ENCODE assay signal across 1 cellular context in the genomic region with DNA sequence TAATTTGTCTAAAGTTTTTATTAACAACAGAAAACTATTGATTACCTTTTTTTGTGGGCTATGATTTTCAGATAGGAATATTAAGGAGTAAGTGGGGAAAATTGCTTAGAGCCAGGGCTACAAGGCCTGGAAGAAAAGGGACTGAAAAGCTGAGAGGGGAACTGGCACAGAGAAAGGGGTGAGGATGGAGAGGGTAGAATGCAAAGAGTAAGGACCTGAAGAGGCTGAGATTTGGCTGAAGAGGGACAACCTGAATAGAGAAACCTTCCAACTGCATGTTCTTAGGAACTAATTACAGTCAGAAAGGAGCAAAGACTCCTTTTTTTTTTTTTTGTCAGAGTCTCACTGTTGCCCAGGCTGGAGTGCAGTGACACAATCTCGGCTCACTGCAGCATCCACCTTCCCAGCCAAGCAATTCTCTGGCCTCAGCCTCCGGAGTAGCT.
TF ChIP-seq lines count a peak whose summit lies in the region.

No MANE protein-coding gene starts in this region.

TF ChIP-seq in HepG2, 621 proteins besides CTCF, POLR2A, EP300 and RAD21 (continues in another document):
- no peak for TF ChIP-seq ZNF564 (CRISPR knock-in tag; IDR thresholded peaks at IDR 0.05)
- no peak for TF ChIP-seq SATB2 (CRISPR knock-in tag; IDR thresholded peaks at IDR 0.05)
- peak; percentile 5; the same call in 1 of the 2 replicates for TF ChIP-seq ZNF670 (CRISPR knock-in tag; IDR thresholded peaks at IDR 0.05; ENCODE audit: borderline replicate concordance)
- TF ChIP-seq REL (CRISPR knock-in tag; conservative IDR thresholded peaks at IDR 0.05) = 0 out of 2 replicates have a peak, but pooled peaks have one; percentile 10
- no peak for TF ChIP-seq DBP (CRISPR knock-in tag; IDR thresholded peaks at IDR 0.05; ENCODE audit: not compliant biosample characterization)
- TF ChIP-seq, protein P1, sequence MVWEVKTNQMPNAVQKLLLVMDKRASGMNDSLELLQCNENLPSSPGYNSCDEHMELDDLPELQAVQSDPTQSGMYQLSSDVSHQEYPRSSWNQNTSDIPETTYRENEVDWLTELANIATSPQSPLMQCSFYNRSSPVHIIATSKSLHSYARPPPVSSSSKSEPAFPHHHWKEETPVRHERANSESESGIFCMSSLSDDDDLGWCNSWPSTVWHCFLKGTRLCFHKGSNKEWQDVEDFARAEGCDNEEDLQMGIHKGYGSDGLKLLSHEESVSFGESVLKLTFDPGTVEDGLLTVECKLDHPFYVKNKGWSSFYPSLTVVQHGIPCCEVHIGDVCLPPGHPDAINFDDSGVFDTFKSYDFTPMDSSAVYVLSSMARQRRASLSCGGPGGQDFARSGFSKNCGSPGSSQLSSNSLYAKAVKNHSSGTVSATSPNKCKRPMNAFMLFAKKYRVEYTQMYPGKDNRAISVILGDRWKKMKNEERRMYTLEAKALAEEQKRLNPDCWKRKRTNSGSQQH (CRISPR knock-in tag; IDR thresholded peaks at IDR 0.05; ENCODE audit: low read depth) = no peak
- TF ChIP-seq ZNF3 (CRISPR knock-in tag; IDR thresholded peaks at IDR 0.05) = no peak
- no peak for TF ChIP-seq ZNF609 (CRISPR knock-in tag; IDR thresholded peaks at IDR 0.05; ENCODE audit: borderline replicate concordance)
- no peak; the same call in 1 of the 2 replicates for TF ChIP-seq HMGA1 (CRISPR knock-in tag; conservative IDR thresholded peaks at IDR 0.05)
- no peak for TF ChIP-seq ZNF879 (CRISPR knock-in tag; IDR thresholded peaks at IDR 0.05)
- no peak for TF ChIP-seq RFX3 (CRISPR knock-in tag; IDR thresholded peaks at IDR 0.05)
- 0 out of 2 replicates have a peak, but pooled peaks have one; percentile 17 for TF ChIP-seq ZNF543 (CRISPR knock-in tag; IDR thresholded peaks at IDR 0.05)
- peak; percentile 45 for TF ChIP-seq ZFY (CRISPR knock-in tag; IDR thresholded peaks at IDR 0.05)
- no peak for TF ChIP-seq ZNF33B (CRISPR knock-in tag; IDR thresholded peaks at IDR 0.05)
- TF ChIP-seq HNRNPLL (IDR thresholded peaks at IDR 0.05; ENCODE audit: low read depth, low read length, poor library complexity, severe bottlenecking) = no peak
- no peak for TF ChIP-seq HMG20A (CRISPR knock-in tag; IDR thresholded peaks at IDR 0.05; ENCODE audit: borderline replicate concordance)
- no peak for TF ChIP-seq HDAC6 (IDR thresholded peaks at IDR 0.05; ENCODE audit: low read depth, low read length)
- TF ChIP-seq RCOR2 (CRISPR knock-in tag; IDR thresholded peaks at IDR 0.05) = no peak
- TF ChIP-seq ZNF784 (CRISPR knock-in tag; IDR thresholded peaks at IDR 0.05; ENCODE audit: borderline replicate concordance) = no peak
- TF ChIP-seq, protein P2, sequence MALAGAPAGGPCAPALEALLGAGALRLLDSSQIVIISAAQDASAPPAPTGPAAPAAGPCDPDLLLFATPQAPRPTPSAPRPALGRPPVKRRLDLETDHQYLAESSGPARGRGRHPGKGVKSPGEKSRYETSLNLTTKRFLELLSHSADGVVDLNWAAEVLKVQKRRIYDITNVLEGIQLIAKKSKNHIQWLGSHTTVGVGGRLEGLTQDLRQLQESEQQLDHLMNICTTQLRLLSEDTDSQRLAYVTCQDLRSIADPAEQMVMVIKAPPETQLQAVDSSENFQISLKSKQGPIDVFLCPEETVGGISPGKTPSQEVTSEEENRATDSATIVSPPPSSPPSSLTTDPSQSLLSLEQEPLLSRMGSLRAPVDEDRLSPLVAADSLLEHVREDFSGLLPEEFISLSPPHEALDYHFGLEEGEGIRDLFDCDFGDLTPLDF (CRISPR knock-in tag; IDR thresholded peaks at IDR 0.05) = no peak
- no peak for TF ChIP-seq ZNF430 (CRISPR knock-in tag; IDR thresholded peaks at IDR 0.05)
- TF ChIP-seq NCOA2 (CRISPR knock-in tag; IDR thresholded peaks at IDR 0.05) = no peak
- TF ChIP-seq, protein P3, sequence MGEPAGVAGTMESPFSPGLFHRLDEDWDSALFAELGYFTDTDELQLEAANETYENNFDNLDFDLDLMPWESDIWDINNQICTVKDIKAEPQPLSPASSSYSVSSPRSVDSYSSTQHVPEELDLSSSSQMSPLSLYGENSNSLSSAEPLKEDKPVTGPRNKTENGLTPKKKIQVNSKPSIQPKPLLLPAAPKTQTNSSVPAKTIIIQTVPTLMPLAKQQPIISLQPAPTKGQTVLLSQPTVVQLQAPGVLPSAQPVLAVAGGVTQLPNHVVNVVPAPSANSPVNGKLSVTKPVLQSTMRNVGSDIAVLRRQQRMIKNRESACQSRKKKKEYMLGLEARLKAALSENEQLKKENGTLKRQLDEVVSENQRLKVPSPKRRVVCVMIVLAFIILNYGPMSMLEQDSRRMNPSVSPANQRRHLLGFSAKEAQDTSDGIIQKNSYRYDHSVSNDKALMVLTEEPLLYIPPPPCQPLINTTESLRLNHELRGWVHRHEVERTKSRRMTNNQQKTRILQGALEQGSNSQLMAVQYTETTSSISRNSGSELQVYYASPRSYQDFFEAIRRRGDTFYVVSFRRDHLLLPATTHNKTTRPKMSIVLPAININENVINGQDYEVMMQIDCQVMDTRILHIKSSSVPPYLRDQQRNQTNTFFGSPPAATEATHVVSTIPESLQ (CRISPR knock-in tag; conservative IDR thresholded peaks at IDR 0.05) = no peak
- no peak for TF ChIP-seq HCFC1 (IDR thresholded peaks at IDR 0.05; ENCODE audit: low read depth, low read length)
- no peak for TF ChIP-seq ZNF468 (CRISPR knock-in tag; IDR thresholded peaks at IDR 0.05)
- TF ChIP-seq KDM4B (CRISPR knock-in tag; IDR thresholded peaks at IDR 0.05) = no peak
- no peak for TF ChIP-seq STAG1 (CRISPR knock-in tag; IDR thresholded peaks at IDR 0.05)
- TF ChIP-seq IKZF4 (CRISPR knock-in tag; IDR thresholded peaks at IDR 0.05; ENCODE audit: borderline replicate concordance, low read depth, not compliant biosample characterization) = no peak
- TF ChIP-seq NR2F6 (IDR thresholded peaks at IDR 0.05) = no peak
- no peak for TF ChIP-seq NR2F6 (CRISPR knock-in tag; IDR thresholded peaks at IDR 0.05)
- TF ChIP-seq ZNF678 (CRISPR knock-in tag; IDR thresholded peaks at IDR 0.05) = no peak
- TF ChIP-seq KDM3A (CRISPR knock-in tag; IDR thresholded peaks at IDR 0.05; ENCODE audit: low read depth) = no peak
- no peak for TF ChIP-seq ZBTB38 (CRISPR knock-in tag; IDR thresholded peaks at IDR 0.05)
- no peak for TF ChIP-seq ZC3H13 (CRISPR knock-in tag; IDR thresholded peaks at IDR 0.05)
- TF ChIP-seq NR1H2 (CRISPR knock-in tag; IDR thresholded peaks at IDR 0.05; ENCODE audit: borderline replicate concordance, low read depth) = no peak
- TF ChIP-seq BORCS8-MEF2B (CRISPR knock-in tag; IDR thresholded peaks at IDR 0.05) = no peak
- no peak for TF ChIP-seq ZKSCAN5 (CRISPR knock-in tag; IDR thresholded peaks at IDR 0.05)
- TF ChIP-seq ZNF281 (CRISPR knock-in tag; IDR thresholded peaks at IDR 0.05; ENCODE audit: borderline replicate concordance) = no peak
- no peak for TF ChIP-seq ZNF619 (CRISPR knock-in tag; IDR thresholded peaks at IDR 0.05)
- TF ChIP-seq ZNF317 (CRISPR knock-in tag; IDR thresholded peaks at IDR 0.05) = no peak
- no peak for TF ChIP-seq NFE2L1 (CRISPR knock-in tag; IDR thresholded peaks at IDR 0.05; ENCODE audit: borderline replicate concordance)
- TF ChIP-seq, protein P4, sequence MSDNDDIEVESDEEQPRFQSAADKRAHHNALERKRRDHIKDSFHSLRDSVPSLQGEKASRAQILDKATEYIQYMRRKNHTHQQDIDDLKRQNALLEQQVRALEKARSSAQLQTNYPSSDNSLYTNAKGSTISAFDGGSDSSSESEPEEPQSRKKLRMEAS (IDR thresholded peaks at IDR 0.05) = no peak
- 0 out of 2 replicates have a peak, but pooled peaks have one; percentile 84 for TF ChIP-seq ZFP82 (CRISPR knock-in tag; IDR thresholded peaks at IDR 0.05; ENCODE audit: borderline replicate concordance)
- no peak for TF ChIP-seq ZNF337 (CRISPR knock-in tag; IDR thresholded peaks at IDR 0.05; ENCODE audit: borderline replicate concordance, low read depth)
- no peak for TF ChIP-seq ZNF737 (CRISPR knock-in tag; IDR thresholded peaks at IDR 0.05; ENCODE audit: borderline replicate concordance)
- TF ChIP-seq, protein P5, sequence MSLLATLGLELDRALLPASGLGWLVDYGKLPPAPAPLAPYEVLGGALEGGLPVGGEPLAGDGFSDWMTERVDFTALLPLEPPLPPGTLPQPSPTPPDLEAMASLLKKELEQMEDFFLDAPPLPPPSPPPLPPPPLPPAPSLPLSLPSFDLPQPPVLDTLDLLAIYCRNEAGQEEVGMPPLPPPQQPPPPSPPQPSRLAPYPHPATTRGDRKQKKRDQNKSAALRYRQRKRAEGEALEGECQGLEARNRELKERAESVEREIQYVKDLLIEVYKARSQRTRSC (CRISPR knock-in tag; IDR thresholded peaks at IDR 0.05; ENCODE audit: low read depth) = no peak
- no peak for TF ChIP-seq SPEN (CRISPR knock-in tag; IDR thresholded peaks at IDR 0.05; ENCODE audit: low read depth)
- TF ChIP-seq ZNF44 (CRISPR knock-in tag; IDR thresholded peaks at IDR 0.05) = 0 out of 2 replicates have a peak, but pooled peaks have one; percentile 8
- no peak for TF ChIP-seq NBN (conservative IDR thresholded peaks at IDR 0.05)
- no peak for TF ChIP-seq ZNF33A (CRISPR knock-in tag; IDR thresholded peaks at IDR 0.05; ENCODE audit: borderline replicate concordance)
- TF ChIP-seq ZNF776 (CRISPR knock-in tag; IDR thresholded peaks at IDR 0.05) = no peak
- TF ChIP-seq ZNF12 (CRISPR knock-in tag; IDR thresholded peaks at IDR 0.05) = no peak
- no peak for TF ChIP-seq FUBP1 (CRISPR knock-in tag; IDR thresholded peaks at IDR 0.05; ENCODE audit: borderline replicate concordance)
